Comparison of ENCODE assay signal across 20 cellular contexts in the genomic region with DNA sequence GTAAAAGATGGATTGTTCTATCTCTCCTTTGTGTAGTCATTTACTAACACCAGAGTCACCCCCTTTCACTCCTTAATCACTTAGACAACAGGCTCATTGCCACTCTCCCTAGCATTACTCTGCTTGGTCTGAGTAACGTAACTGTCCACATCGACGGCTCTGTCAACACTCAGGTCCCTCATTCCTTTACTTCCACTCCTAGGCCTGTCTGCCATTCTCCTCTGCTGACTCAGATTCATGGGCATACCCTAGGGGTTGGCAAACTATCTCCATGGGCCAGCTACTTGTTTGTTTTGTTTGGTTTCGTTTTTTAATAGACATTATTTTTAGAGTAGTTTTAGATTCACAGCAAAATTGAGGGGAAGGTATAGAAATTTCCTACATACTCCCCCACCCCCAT.
A peak's percentile ranks its signal among the peaks of the same experiment; 100 is the strongest.
DNase-seq lines count a peak whose midpoint lies in the region; ATAC-seq and TF ChIP-seq lines count a peak whose summit lies in the region.
"Had no signal": no experiment of that assay in that cellular context is flagged by ENCODE, and none has a peak within 500 bp of the region (broad histone marks: within the 10 kb centered on the region; RNA-seq: fewer than 3 reads in every experiment).

No MANE protein-coding gene starts in this region.

- WGBS in SK-N-SH (ENCODE audit: low lambda C conversion rate) = 11% methylated on average over 4 of the region's 4 CpGs

- no peaks in the 10 kb centered on the region; the same call in 1 of the 2 replicates for H3K9me2 ChIP-seq in SK-N-SH

- no peak for TF ChIP-seq RAD21 in SK-N-SH (IDR thresholded peaks at IDR 0.05; ENCODE audit: low read length)

- POLR2A ChIA-PET in SK-N-SH (lab: Yijun Ruan, JAX) = no interaction called here

- CTCF ChIA-PET in SK-N-SH (lab: Yijun Ruan, JAX) = no interaction called here

- H3K27me3 ChIP-seq in SK-N-SH (ENCODE audit: insufficient read depth) = no peaks in the 10 kb centered on the region
- H3K27me3 ChIP-seq: SJCRH30 had no signal

- no peak overlapping the region for H3K4me3 ChIP-seq in SK-N-SH (ENCODE audit: low read depth in 2 of 2, low read length in 1 of 2)
- H3K4me3 ChIP-seq: GM12878, SJCRH30 had no signal

- H3K27me3 Mint-ChIP-seq in progenitor cell of endocrine pancreas = no peaks in the 10 kb centered on the region

- no peaks in the 10 kb centered on the region for H3K79me2 ChIP-seq in SK-N-SH (ENCODE audit: insufficient read depth)

- TF ChIP-seq EP300 in SK-N-SH (IDR thresholded peaks at IDR 0.05; ENCODE audit: borderline replicate concordance in 1 of 2, low read depth in 1 of 2, low read length in 1 of 2) = no peak

- no peaks in the 10 kb centered on the region for H3K36me3 ChIP-seq in SK-N-SH (replicated peaks in 1 of 2; ENCODE audit: control insufficient read depth in 1 of 2, insufficient read depth in 2 of 2, low read length in 1 of 2)
- H3K36me3 ChIP-seq: SJCRH30 had no signal

- H3K27ac Mint-ChIP-seq in progenitor cell of endocrine pancreas = peak overlapping the region; percentile 15
- H3K27ac Mint-ChIP-seq: CD4-positive, CD25-positive, alpha-beta regulatory T cell had no signal

- no peak overlapping the region for H3K9ac ChIP-seq in SK-N-SH

- no peaks in the 10 kb centered on the region for H3F3A ChIP-seq in SK-N-SH (replicated peaks; ENCODE audit: insufficient read depth)

- H2AFZ ChIP-seq in SK-N-SH (ENCODE audit: low read depth) = peak overlapping the region; percentile 59; the same call in 1 of the 2 replicates

- peaks cover 15% of the 10 kb centered on the region for H3K36me3 Mint-ChIP-seq in progenitor cell of endocrine pancreas (ENCODE audit: insufficient read depth)
- H3K36me3 Mint-ChIP-seq: CD4-positive, CD25-positive, alpha-beta regulatory T cell had no signal

- no peak overlapping the region for H3K4me2 ChIP-seq in SK-N-SH

- no peak overlapping the region for H3K4me3 Mint-ChIP-seq in progenitor cell of endocrine pancreas (ENCODE audit: low read depth)
- H3K4me3 Mint-ChIP-seq: CD4-positive, CD25-positive, alpha-beta regulatory T cell had no signal

- peaks cover 13% of the 10 kb centered on the region for H3K9me3 Mint-ChIP-seq in progenitor cell of endocrine pancreas (ENCODE audit: low read depth)

- H4K20me1 ChIP-seq in SK-N-SH (ENCODE audit: insufficient read depth) = no peaks in the 10 kb centered on the region

- no peaks in the 10 kb centered on the region for H3K4me1 Mint-ChIP-seq in progenitor cell of endocrine pancreas (ENCODE audit: low read depth)
- H3K4me1 Mint-ChIP-seq: CD4-positive, CD25-positive, alpha-beta regulatory T cell had no signal

- ATAC-seq in esophagus mucosa = peak; percentile 38

- DNase-seq in ELF-1 (ENCODE audit: low read depth, low spot score) (peak; percentile 9), SK-N-SH (no peak), progenitor cell of endocrine pancreas (ENCODE audit: low spot score, unreplicated experiment) (no peak), iPS-NIHi7 (ENCODE audit: extremely low spot score) (no peak), NCI-H146 (lab: John Stamatoyannopoulos, UW) (no peak), COR-L47 (lab: John Stamatoyannopoulos, UW) (no peak)
- DNase-seq: CD4-positive, CD25-positive, alpha-beta regulatory T cell; DMS79; GDM1; H7; IMR-90; Karpas-422; NCI-H1930; NCI-H2171 treated with DMSO at 0.1 percent for 48 hours; NCI-H446 treated with DMSO at 0.1 percent for 48 hours; OCI-M1 had no signal

- H3K27ac ChIP-seq in SK-N-SH (ENCODE audit: low read depth in 2 of 2, low read length in 1 of 2) = no peak overlapping the region
- H3K27ac ChIP-seq: RWPE1, SJCRH30 had no signal

- no peaks in the 10 kb centered on the region for H3K4me1 ChIP-seq in SK-N-SH (ENCODE audit: control insufficient read depth in 1 of 2, insufficient read depth in 2 of 2, low read depth in 1 of 2, low read length in 1 of 2)

- H3K9me3 ChIP-seq in SK-N-SH = no peaks in the 10 kb centered on the region
- H3K9me3 ChIP-seq: SJCRH30 had no signal

- TF ChIP-seq CTCF in SK-N-SH (IDR thresholded peaks at IDR 0.05) (no peak), progenitor cell of endocrine pancreas (IDR thresholded peaks at IDR 0.05; ENCODE audit: unreplicated experiment) (no peak)

TF ChIP-seq in SK-N-SH, 30 proteins besides CTCF, POLR2A, EP300 and RAD21:
- TF ChIP-seq CHD2 (IDR thresholded peaks at IDR 0.05; ENCODE audit: low read length, partially characterized antibody) (no peak), JUND (IDR thresholded peaks at IDR 0.05) (no peak), FOSL2 (IDR thresholded peaks at IDR 0.05; ENCODE audit: borderline replicate concordance, low read depth) (no peak), POLR2AphosphoS5 (IDR thresholded peaks at IDR 0.05; ENCODE audit: low read depth, low read length) (no peak), RCOR1 (IDR thresholded peaks at IDR 0.05; ENCODE audit: low read length) (no peak), TAF1 (IDR thresholded peaks at IDR 0.05; ENCODE audit: borderline replicate concordance, low read depth, low read length) (no peak), FOXM1 (IDR thresholded peaks at IDR 0.05; ENCODE audit: low read depth) (no peak), SMC3 (IDR thresholded peaks at IDR 0.05; ENCODE audit: low read depth, low read length) (no peak), TCF12 (IDR thresholded peaks at IDR 0.05) (no peak), MXI1 (IDR thresholded peaks at IDR 0.05; ENCODE audit: low read depth, low read length) (no peak), RXRA (IDR thresholded peaks at IDR 0.05; ENCODE audit: borderline replicate concordance, low read depth) (no peak), GATA2 (CRISPR knock-in tag; IDR thresholded peaks at IDR 0.05) (no peak), SIN3A (IDR thresholded peaks at IDR 0.05; ENCODE audit: borderline replicate concordance, low read depth, low read length) (no peak), YY1 (IDR thresholded peaks at IDR 0.05; ENCODE audit: low read depth) (no peak), MEF2A (IDR thresholded peaks at IDR 0.05; ENCODE audit: borderline replicate concordance, low read depth) (no peak), GABPA (IDR thresholded peaks at IDR 0.05; ENCODE audit: low read depth) (no peak)
- TF ChIP-seq, protein P1, sequence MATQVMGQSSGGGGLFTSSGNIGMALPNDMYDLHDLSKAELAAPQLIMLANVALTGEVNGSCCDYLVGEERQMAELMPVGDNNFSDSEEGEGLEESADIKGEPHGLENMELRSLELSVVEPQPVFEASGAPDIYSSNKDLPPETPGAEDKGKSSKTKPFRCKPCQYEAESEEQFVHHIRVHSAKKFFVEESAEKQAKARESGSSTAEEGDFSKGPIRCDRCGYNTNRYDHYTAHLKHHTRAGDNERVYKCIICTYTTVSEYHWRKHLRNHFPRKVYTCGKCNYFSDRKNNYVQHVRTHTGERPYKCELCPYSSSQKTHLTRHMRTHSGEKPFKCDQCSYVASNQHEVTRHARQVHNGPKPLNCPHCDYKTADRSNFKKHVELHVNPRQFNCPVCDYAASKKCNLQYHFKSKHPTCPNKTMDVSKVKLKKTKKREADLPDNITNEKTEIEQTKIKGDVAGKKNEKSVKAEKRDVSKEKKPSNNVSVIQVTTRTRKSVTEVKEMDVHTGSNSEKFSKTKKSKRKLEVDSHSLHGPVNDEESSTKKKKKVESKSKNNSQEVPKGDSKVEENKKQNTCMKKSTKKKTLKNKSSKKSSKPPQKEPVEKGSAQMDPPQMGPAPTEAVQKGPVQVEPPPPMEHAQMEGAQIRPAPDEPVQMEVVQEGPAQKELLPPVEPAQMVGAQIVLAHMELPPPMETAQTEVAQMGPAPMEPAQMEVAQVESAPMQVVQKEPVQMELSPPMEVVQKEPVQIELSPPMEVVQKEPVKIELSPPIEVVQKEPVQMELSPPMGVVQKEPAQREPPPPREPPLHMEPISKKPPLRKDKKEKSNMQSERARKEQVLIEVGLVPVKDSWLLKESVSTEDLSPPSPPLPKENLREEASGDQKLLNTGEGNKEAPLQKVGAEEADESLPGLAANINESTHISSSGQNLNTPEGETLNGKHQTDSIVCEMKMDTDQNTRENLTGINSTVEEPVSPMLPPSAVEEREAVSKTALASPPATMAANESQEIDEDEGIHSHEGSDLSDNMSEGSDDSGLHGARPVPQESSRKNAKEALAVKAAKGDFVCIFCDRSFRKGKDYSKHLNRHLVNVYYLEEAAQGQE (IDR thresholded peaks at IDR 0.05; ENCODE audit: low read depth, low read length) = no peak
- TF ChIP-seq, protein P2, sequence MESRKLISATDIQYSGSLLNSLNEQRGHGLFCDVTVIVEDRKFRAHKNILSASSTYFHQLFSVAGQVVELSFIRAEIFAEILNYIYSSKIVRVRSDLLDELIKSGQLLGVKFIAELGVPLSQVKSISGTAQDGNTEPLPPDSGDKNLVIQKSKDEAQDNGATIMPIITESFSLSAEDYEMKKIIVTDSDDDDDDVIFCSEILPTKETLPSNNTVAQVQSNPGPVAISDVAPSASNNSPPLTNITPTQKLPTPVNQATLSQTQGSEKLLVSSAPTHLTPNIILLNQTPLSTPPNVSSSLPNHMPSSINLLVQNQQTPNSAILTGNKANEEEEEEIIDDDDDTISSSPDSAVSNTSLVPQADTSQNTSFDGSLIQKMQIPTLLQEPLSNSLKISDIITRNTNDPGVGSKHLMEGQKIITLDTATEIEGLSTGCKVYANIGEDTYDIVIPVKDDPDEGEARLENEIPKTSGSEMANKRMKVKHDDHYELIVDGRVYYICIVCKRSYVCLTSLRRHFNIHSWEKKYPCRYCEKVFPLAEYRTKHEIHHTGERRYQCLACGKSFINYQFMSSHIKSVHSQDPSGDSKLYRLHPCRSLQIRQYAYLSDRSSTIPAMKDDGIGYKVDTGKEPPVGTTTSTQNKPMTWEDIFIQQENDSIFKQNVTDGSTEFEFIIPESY (IDR thresholded peaks at IDR 0.05; ENCODE audit: borderline replicate concordance, low read depth) = no peak
